8 cellular contexts compared by ENCODE assay signal in genomic region chr20:44909872-44910689, GRCh38. TPM values are rescaled to one million over a fixed set of nuclear protein-coding genes. Genes with fewer than 3 reads are reported as not detected.
DNase-seq lines count a peak whose midpoint lies in the region; ATAC-seq and TF ChIP-seq lines count a peak whose summit lies in the region.

Gene PABPC1L (plus strand): TSS chr20:44910060. CDS start chr20:44910144, 84 bp downstream.

- no peak for TF ChIP-seq POLR2A in lower leg skin (IDR thresholded peaks at IDR 0.05)

- peak; percentile 58 for ATAC-seq in GM18858 (IDR thresholded peaks at IDR 0.05; ENCODE audit: unreplicated experiment)
- peak; percentile 58 for ATAC-seq in HG03097 (IDR thresholded peaks at IDR 0.05; ENCODE audit: low FRiP score, unreplicated experiment)

- WGBS in lower leg skin, 2 donors, result 1 to 2% methylated on average over 27 to 61 of the region's 61 CpGs

- intact Hi-C loops in lower leg skin (cut with DNase I; ENCODE audit: low total_unique reads), result loop anchor here (5.0 kb wide), 1 partner anchor 1452 kb away; no protein-coding TSS in a partner anchor

- H3K27ac ChIP-seq in 22Rv1, result peak within 1 kb of the TSS; percentile 81

- DNase-seq in NCI-H510A (lab: John Stamatoyannopoulos, UW) (peak; percentile 87), dermis blood vessel endothelial cell (peak; percentile 51), lower leg skin (ENCODE audit: low spot score in 2 of 2) (peak; percentile 30 to 87)
- peak; percentile 78 for DNase-seq in activated CD4-positive, alpha-beta T cell treated with anti-CD3 and anti-CD28 coated beads, Interleukin-2, amount 50 U/mL, for 1 hour
- peak; percentile 21 to 74 (median 50) for DNase-seq in stimulated activated CD4-positive, alpha-beta T cell treated with anti-CD3 and anti-CD28 coated beads, TNF-alpha, amount 100 ng/mL, for 1 hour (ENCODE audit: low read depth in 3 of 3, low spot score in 1 of 3)

- peak within 1 kb of the TSS; percentile 52 for H3K4me3 ChIP-seq in lower leg skin (ENCODE audit: low read depth, poor library complexity, severe bottlenecking)

- TF ChIP-seq CTCF in 22Rv1 (IDR thresholded peaks at IDR 0.05) (no peak), lower leg skin (IDR thresholded peaks at IDR 0.05) (no peak)

RNA-seq across cellular contexts. Expression of gene PABPC1L, which starts in this region (rescaled TPM):
- 1.3 and 2.6 TPM in 2 replicates for total RNA-seq in dermis blood vessel endothelial cell
- 10 to 100 TPM in 2 of 4 donors, 1 to 10 TPM in 2; 7.0 to 30.2 (median 9.6) TPM for total RNA-seq in lower leg skin

Comparison
In these comparisons a context has a peak if more than half of its experiments do, and no peak if none do; other contexts are left out.
1. Peak in every context shown above with its lines: DNase-seq, ATAC-seq, H3K4me3 ChIP-seq and H3K27ac ChIP-seq.